8 cellular contexts compared by ENCODE assay signal in genomic region chr6:32972353-32973143, GRCh38. TPM values are rescaled to one million over a fixed set of nuclear protein-coding genes. Genes with fewer than 3 reads are reported as not detected.
A peak's percentile ranks its signal among the peaks of the same experiment; 100 is the strongest.
DNase-seq lines count a peak whose midpoint lies in the region; ATAC-seq and TF ChIP-seq lines count a peak whose summit lies in the region.

No MANE protein-coding gene starts in this region.

- TF ChIP-seq POLR2A in heart left ventricle (IDR thresholded peaks at IDR 0.05), result no peak

- no peaks in the 10 kb centered on the region for H3K9me3 ChIP-seq in heart left ventricle

- no peak for TF ChIP-seq CTCF in heart left ventricle (IDR thresholded peaks at IDR 0.05)

- peaks cover 0 to 40% (median 32%) of the 10 kb centered on the region in 12 donors for H3K4me1 ChIP-seq in heart left ventricle

- peak overlapping the region; percentile 43 to 100 (median 99) for H3K27ac ChIP-seq in heart left ventricle

- no peaks in the 10 kb centered on the region for H3K27me3 ChIP-seq in heart left ventricle

- ATAC-seq in heart left ventricle, result peak in 3 of 4 donors; percentile 1 to 4 (median 2)
- no peak for ATAC-seq in HG03469 (IDR thresholded peaks at IDR 0.05; ENCODE audit: unreplicated experiment)
- ATAC-seq in GM21360 (IDR thresholded peaks at IDR 0.05; ENCODE audit: unreplicated experiment), result no peak

- peaks cover 17 to 55% (median 41%) of the 10 kb centered on the region in 9 donors for H3K36me3 ChIP-seq in heart left ventricle

- DNase-seq in NCI-H2196 (lab: John Stamatoyannopoulos, UW; ENCODE audit: unreplicated experiment), result peak; percentile 52
- DNase-seq in NCI-H2196 treated with DMSO at 0.1 percent for 48 hours (lab: John Stamatoyannopoulos, UW; ENCODE audit: unreplicated experiment), result no peak
- peak; percentile 75 for DNase-seq in NCI-H69 (lab: John Stamatoyannopoulos, UW)
- peak; percentile 58 for DNase-seq in activated naive CD4-positive, alpha-beta T cell treated with Interleukin-2 at 50 U/mL for 16 hours
- peak in 3 of 5 donors; percentile 48 to 79 (median 58) for DNase-seq in heart left ventricle
- peak; percentile 92 for DNase-seq in retina

- intact Hi-C loops in heart left ventricle (cut with DNase I), result loop anchor here in 2 of 10 donors (5.0 to 10.0 kb wide), 3 partner anchors 130 to 845 kb away; partner anchors contain the start of genes ATF6B (in 1 of the 2), GPSM3 (in 1 of the 2), PBX2 (in 1 of the 2) and PSMB8 (in 1 of the 2)

- H3K4me3 ChIP-seq in heart left ventricle, result peak overlapping the region; percentile 63 to 100 (median 86)

- WGBS in heart left ventricle, 4 donors, result 0 to 1% (median 0%) methylated on average over 24 to 70 of the region's 70 CpGs

RNA-seq across cellular contexts. Expression of gene BRD2, which starts 4.2 kb away (rescaled TPM):
- total RNA-seq in heart left ventricle, result 100 to 1,000 TPM in 2 of 9 donors, 10 to 100 TPM in 7; 56.8 to 107 (median 73.5) TPM
- polyA plus RNA-seq in heart left ventricle, result 10 to 100 TPM; 61.9 to 67.8 TPM

RNA-seq across cellular contexts. Expression of gene HLA-DMA, which starts 19.7 kb away (rescaled TPM):
- total RNA-seq in heart left ventricle, result 100 to 1,000 TPM in 1 of 9 donors, 10 to 100 TPM in 6, 1 to 10 TPM in 2; 5.4 to 150 (median 16.2) TPM
- polyA plus RNA-seq in heart left ventricle, result 10 to 100 TPM in 1 of 2 donors, 1 to 10 TPM in 1; 8.0 to 20.4 TPM

RNA-seq across cellular contexts. Expression of gene HLA-DMB, which starts 31.7 kb away (rescaled TPM):
- total RNA-seq in heart left ventricle, result 100 to 1,000 TPM in 1 of 9 donors, 10 to 100 TPM in 1, 1 to 10 TPM in 7; 2.7 to 127 (median 9.3) TPM
- polyA plus RNA-seq in heart left ventricle, result 1 to 10 TPM; 3.7 to 4.8 TPM

RNA-seq across cellular contexts. Expression of gene HLA-DOA, which starts 36.8 kb away (rescaled TPM):
- 10 to 100 TPM in 2 of 9 donors, 1 to 10 TPM in 4, under 1 TPM in 3; 0.44 to 32.4 (median 1.5) TPM for total RNA-seq in heart left ventricle
- polyA plus RNA-seq in heart left ventricle, result 1 to 10 TPM in 1 of 2 donors, under 1 TPM in 1; 0.78 to 1.2 TPM

Comparison
In these comparisons a context has a peak if more than half of its experiments do, and no peak if none do; other contexts are left out.
1. ATAC-seq: peak in heart left ventricle (3 of 4); none in HG03469 (single experiment) and GM21360 (single experiment).